Comparison of ENCODE assay signal across 16 cellular contexts in the genomic region with DNA sequence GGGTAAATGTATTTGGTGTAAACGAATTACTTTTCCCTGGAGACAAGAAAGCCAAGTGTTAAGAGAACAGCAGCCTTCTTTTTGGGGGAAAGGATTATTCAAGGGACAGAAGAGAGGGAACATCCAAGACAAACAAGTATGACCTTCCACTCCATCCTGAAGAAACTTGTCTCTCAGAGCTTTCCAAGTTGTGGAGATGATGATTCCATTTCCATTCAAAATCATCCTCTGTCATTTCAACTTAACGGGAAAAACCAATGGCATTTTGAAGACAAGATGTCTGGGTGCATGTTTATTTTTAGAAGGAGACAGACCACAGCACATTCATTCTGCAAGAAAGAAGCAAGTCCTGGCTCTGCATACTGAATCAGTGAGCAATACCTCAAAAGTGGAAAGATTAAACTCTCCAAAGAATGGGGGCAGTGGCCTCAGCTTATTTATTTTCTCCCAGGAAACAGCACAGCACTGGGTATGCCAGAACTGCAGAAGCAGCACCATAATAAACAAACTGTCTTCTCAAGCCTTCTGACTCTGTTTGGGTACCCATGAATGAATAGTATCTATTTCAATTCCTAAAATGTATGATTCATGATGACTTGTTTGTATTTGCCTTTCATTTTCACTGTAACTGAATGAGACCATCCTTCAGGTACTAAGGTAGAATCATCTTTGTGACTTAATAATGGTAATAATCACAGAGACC.
A peak's percentile ranks its signal among the peaks of the same experiment; 100 is the strongest.
DNase-seq lines count a peak whose midpoint lies in the region; ATAC-seq and TF ChIP-seq lines count a peak whose summit lies in the region.
"Had no signal": no experiment of that assay in that cellular context is flagged by ENCODE, and none has a peak within 500 bp of the region (broad histone marks: within the 10 kb centered on the region; RNA-seq: fewer than 3 reads in every experiment).

No MANE protein-coding gene starts in this region.

- DNase-seq in left ventricle myocardium superior (no peak), Right ventricle myocardium inferior (ENCODE audit: missing footprints) (no peak), astrocyte of the cerebellum (ENCODE audit: low read depth) (peak; percentile 29), iris pigment epithelial cell (ENCODE audit: low read depth) (peak; percentile 93), aorta (no peak), iPS-NIHi11 (ENCODE audit: low spot score) (no peak), vagina (ENCODE audit: extremely low spot score in 2 of 2) (no peak)
- no peak for DNase-seq in stimulated activated CD4-positive, alpha-beta T cell treated with anti-CD3 and anti-CD28 coated beads, Interleukin-2, amount 100 ng/mL, for 48 hours
- DNase-seq: activated CD4-positive, CD25-positive, alpha-beta regulatory T cell; activated T-cell treated with anti-CD3 and anti-CD28 coated beads, Interleukin-2, amount 50 U/mL, for 24 hours; AML-193; DND-41; erythroblast; immature natural killer cell; NCI-H82 had no signal

- H3K27me3 ChIP-seq in aorta (ENCODE audit: control insufficient read depth in 1 of 2, insufficient read depth in 2 of 2, low read length in 1 of 2) (no peaks in the 10 kb centered on the region), vagina (no peaks in the 10 kb centered on the region)
- H3K27me3 ChIP-seq: body of pancreas had no signal

- H3K4me1 ChIP-seq in aorta (ENCODE audit: control insufficient read depth in 1 of 2, insufficient read depth in 2 of 2, low read length in 2 of 2), result peaks cover 0 to 1% of the 10 kb centered on the region in 2 donors
- no peaks in the 10 kb centered on the region for H3K4me1 ChIP-seq in vagina
- H3K4me1 ChIP-seq: body of pancreas had no signal

- no peak overlapping the region for H3K27ac ChIP-seq in aorta (ENCODE audit: low read depth in 1 of 2, low read length in 2 of 2)
- no peak overlapping the region for H3K27ac ChIP-seq in vagina
- H3K27ac ChIP-seq: body of pancreas had no signal

- TF ChIP-seq POLR2A in vagina (IDR thresholded peaks at IDR 0.05), result no peak

- H3K9me3 ChIP-seq in aorta (ENCODE audit: control insufficient read depth, low read length) (no peaks in the 10 kb centered on the region), vagina (no peaks in the 10 kb centered on the region)
- H3K9me3 ChIP-seq: body of pancreas had no signal

- H3K36me3 ChIP-seq in aorta (ENCODE audit: control insufficient read depth in 1 of 2, insufficient read depth in 2 of 2, low read length in 1 of 2), result no peaks in the 10 kb centered on the region
- no peaks in the 10 kb centered on the region for H3K36me3 ChIP-seq in vagina

- TF ChIP-seq CTCF in astrocyte of the cerebellum (IDR thresholded peaks at IDR 0.05; ENCODE audit: low read depth, low read length, missing control alignments), result no peak
- no peak for TF ChIP-seq CTCF in vagina (IDR thresholded peaks at IDR 0.05)

- intact Hi-C loops in left ventricle myocardium superior (cut with micrococcal nuclease) (no loop called here), Right ventricle myocardium inferior (cut with DNase I) (no loop called here), aorta (cut with DNase I) (no loop called here), vagina (cut with DNase I) (no loop called here)

- in situ Hi-C loops in astrocyte of the cerebellum (cut with HindIII; ENCODE audit: low sequenced_read_pairs), result no loop called here

- WGBS in aorta, 2 donors, result 11 to 12% methylated on average over 2 of the region's 2 CpGs

- H3K4me3 ChIP-seq in astrocyte of the cerebellum (ENCODE audit: low read depth, low read length) (no peak overlapping the region), aorta (ENCODE audit: low read length in 2 of 2) (no peak overlapping the region), vagina (no peak overlapping the region)
- H3K4me3 ChIP-seq: body of pancreas had no signal

- ATAC-seq in left ventricle myocardium superior (peak; percentile 41), Right ventricle myocardium inferior (no peak), aorta (ENCODE audit: low FRiP score) (peak; percentile 51)
- ATAC-seq: body of pancreas had no signal

Comparison
In these comparisons a context has a peak if more than half of its experiments do, and no peak if none do; other contexts are left out.
1. DNase-seq: peak in astrocyte of the cerebellum (single experiment) and iris pigment epithelial cell (single experiment); none in left ventricle myocardium superior (single experiment), Right ventricle myocardium inferior (single experiment), aorta (0 of 2), stimulated activated CD4-positive, alpha-beta T cell treated with anti-CD3 and anti-CD28 coated beads, Interleukin-2, amount 100 ng/mL, for 48 hours (0 of 2), iPS-NIHi11 (single experiment) and vagina (0 of 2).